25 cellular contexts compared by ENCODE assay signal in the genomic region with DNA sequence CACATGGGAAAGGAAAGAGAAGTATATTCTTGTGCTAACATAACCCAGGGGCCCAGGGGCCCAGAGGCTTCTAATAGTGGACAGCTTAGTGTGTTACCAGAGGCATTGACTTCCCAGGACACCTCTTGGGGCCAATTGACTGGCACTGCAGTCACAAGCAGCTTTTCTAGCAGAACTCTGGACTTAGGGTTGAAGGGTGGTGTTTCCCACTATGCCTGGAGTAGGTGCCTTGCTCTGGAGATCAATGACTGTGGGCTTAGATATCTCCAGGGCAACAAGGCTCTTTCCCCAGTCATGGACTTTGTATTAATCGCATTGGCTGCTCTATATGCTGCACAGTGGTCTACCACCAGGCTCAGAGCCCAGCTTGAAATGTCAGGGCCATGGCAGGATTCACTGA.
"Had no signal": no experiment of that assay in that cellular context is flagged by ENCODE, and none has a peak within 500 bp of the region (broad histone marks: within the 10 kb centered on the region; RNA-seq: fewer than 3 reads in every experiment).

No MANE protein-coding gene starts in this region.

- H3K36me3 ChIP-seq: colonic mucosa, esophagus squamous epithelium, gastrocnemius medialis, heart right ventricle, left ventricle myocardium inferior, lower lobe of right lung had no signal

- H3K27me3 ChIP-seq: colonic mucosa, gastrocnemius medialis had no signal

- H3K27ac ChIP-seq: colonic mucosa, epithelial cell of prostate, esophagus squamous epithelium, gastrocnemius medialis, heart right ventricle, left ventricle myocardium inferior, lower lobe of right lung had no signal

- ATAC-seq: effector memory CD8-positive, alpha-beta T cell; esophagus mucosa; gastrocnemius medialis; heart right ventricle; left cardiac atrium; lower lobe of right lung; mucosa of descending colon had no signal

- H3K9me3 ChIP-seq: colonic mucosa, esophagus squamous epithelium, gastrocnemius medialis, heart right ventricle, left ventricle myocardium inferior, lower lobe of right lung, mucosa of descending colon had no signal

- H3K4me1 ChIP-seq: colonic mucosa, esophagus squamous epithelium, gastrocnemius medialis, heart right ventricle, left ventricle myocardium inferior had no signal

- DNase-seq: colonic mucosa; cortex of kidney; effector CD8-positive, alpha-beta T cell; effector memory CD8-positive, alpha-beta T cell; endodermal cell; erythroblast; esophagus squamous epithelium; foreskin fibroblast; foreskin melanocyte; gastrocnemius medialis; glutamatergic neuron; head of caudate nucleus; heart right ventricle; hippocampal formation; left cardiac atrium; left ventricle myocardium inferior; lower lobe of right lung; mesenchymal stem cell; mucosa of descending colon; naive B cell had no signal

- FAIRE-seq: endometrium, islet of Langerhans, keratinocyte had no signal

- H3K4me3 ChIP-seq: colonic mucosa, esophagus squamous epithelium, gastrocnemius medialis, heart right ventricle, left ventricle myocardium inferior, lower lobe of right lung, mucosa of descending colon had no signal
